Comparison of ENCODE assay signal across 16 cellular contexts in the genomic region with DNA sequence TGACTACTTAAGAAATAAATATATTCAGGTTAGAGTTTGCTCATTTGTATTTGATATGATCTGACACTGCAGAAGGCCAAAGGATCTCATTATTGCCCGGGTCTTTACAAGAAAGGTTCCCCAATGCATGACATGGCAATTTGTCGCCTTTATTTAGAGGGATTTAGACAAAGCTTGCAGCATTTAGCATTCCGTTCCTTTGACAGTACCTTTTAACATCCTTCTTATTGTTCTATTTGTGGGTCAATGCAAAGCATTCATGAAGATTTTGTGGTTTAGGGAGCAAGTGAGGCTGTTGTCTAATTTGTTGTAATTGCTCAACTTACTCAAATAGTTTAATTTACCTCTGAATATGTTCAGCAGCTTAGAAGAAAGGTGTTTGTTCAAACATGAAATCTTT.
"Had no signal": no experiment of that assay in that cellular context is flagged by ENCODE, and none has a peak within 500 bp of the region (broad histone marks: within the 10 kb centered on the region; RNA-seq: fewer than 3 reads in every experiment).

No MANE protein-coding gene starts in this region.

- H3K4me1 Mint-ChIP-seq: activated CD4-positive, alpha-beta T cell treated with anti-CD3 and anti-CD28 coated beads, Interleukin-2, amount 10 ng/mL, durations not matched to agents 24 days and 14 days; activated naive CD8-positive, alpha-beta T cell treated with anti-CD3 and anti-CD28 coated beads, Interleukin-2, amount 50 U/mL, for 24 hours; stimulated activated naive B cell treated with anti-CD40 and anti-IgM and Interleukin-4, amounts not matched to agents 10 μg/mL and 1 μg/mL and 100 μg/mL, for 72 hours had no signal

- ATAC-seq: activated naive CD8-positive, alpha-beta T cell treated with anti-CD3 and anti-CD28 coated beads, Interleukin-2, amount 50 U/mL, for 24 hours; right cardiac atrium; SK-N-SH treated with all-trans-retinoic acid at 6 μM for 48 hours; stimulated activated naive B cell treated with anti-CD40 and anti-IgM and Interleukin-4, amounts not matched to agents 10 μg/mL and 1 μg/mL and 100 μg/mL, for 72 hours had no signal

- DNase-seq: activated CD4-positive, alpha-beta T cell treated with anti-CD3 and anti-CD28 coated beads, Interleukin-2, amount 10 ng/mL, durations not matched to agents 24 days and 14 days; activated CD8-positive, alpha-beta memory T cell treated with anti-CD3 and anti-CD28 coated beads for 24 hours; activated naive CD4-positive, alpha-beta T cell treated with Interleukin-2 at 50 U/mL for 16 hours; activated naive CD8-positive, alpha-beta T cell treated with anti-CD3 and anti-CD28 coated beads, Interleukin-2, amount 50 U/mL, for 24 hours; cerebellar nuclear complex; dorsolateral prefrontal cortex; head of caudate nucleus; islet precursor cell; left ventricle myocardium inferior; right cardiac atrium; stimulated activated CD4-positive, alpha-beta T cell treated with anti-CD3 and anti-CD28 coated beads, Interleukin-2, amount 100 ng/mL, for 24 hours; stimulated activated naive B cell treated with anti-CD40 and anti-IgM and Interleukin-4, amounts not matched to agents 10 μg/mL and 1 μg/mL and 100 μg/mL, for 72 hours had no signal

- H3K27ac Mint-ChIP-seq: activated CD4-positive, alpha-beta T cell treated with anti-CD3 and anti-CD28 coated beads, Interleukin-2, amount 10 ng/mL, durations not matched to agents 24 days and 14 days; activated naive CD8-positive, alpha-beta T cell treated with anti-CD3 and anti-CD28 coated beads, Interleukin-2, amount 50 U/mL, for 24 hours; stimulated activated naive B cell treated with anti-CD40 and anti-IgM and Interleukin-4, amounts not matched to agents 10 μg/mL and 1 μg/mL and 100 μg/mL, for 72 hours; WTC11 had no signal

- H3K27me3 ChIP-seq: dorsolateral prefrontal cortex, foreskin keratinocyte, tibial nerve had no signal

- H3K36me3 ChIP-seq: left ventricle myocardium inferior, tibial nerve had no signal

- H3K4me3 ChIP-seq: dorsolateral prefrontal cortex, left ventricle myocardium inferior, tibial nerve had no signal

- H3K4me3 Mint-ChIP-seq: activated CD4-positive, alpha-beta T cell treated with anti-CD3 and anti-CD28 coated beads, Interleukin-2, amount 10 ng/mL, durations not matched to agents 24 days and 14 days; activated naive CD8-positive, alpha-beta T cell treated with anti-CD3 and anti-CD28 coated beads, Interleukin-2, amount 50 U/mL, for 24 hours; stimulated activated naive B cell treated with anti-CD40 and anti-IgM and Interleukin-4, amounts not matched to agents 10 μg/mL and 1 μg/mL and 100 μg/mL, for 72 hours; WTC11 had no signal

- H3K27ac ChIP-seq: dorsolateral prefrontal cortex, foreskin keratinocyte, left ventricle myocardium inferior, tibial nerve had no signal

- H3K36me3 Mint-ChIP-seq: stimulated activated naive B cell treated with anti-CD40 and anti-IgM and Interleukin-4, amounts not matched to agents 10 μg/mL and 1 μg/mL and 100 μg/mL, for 72 hours had no signal

- H3K27me3 Mint-ChIP-seq: activated CD4-positive, alpha-beta T cell treated with anti-CD3 and anti-CD28 coated beads, Interleukin-2, amount 10 ng/mL, durations not matched to agents 24 days and 14 days; activated naive CD8-positive, alpha-beta T cell treated with anti-CD3 and anti-CD28 coated beads, Interleukin-2, amount 50 U/mL, for 24 hours; stimulated activated naive B cell treated with anti-CD40 and anti-IgM and Interleukin-4, amounts not matched to agents 10 μg/mL and 1 μg/mL and 100 μg/mL, for 72 hours had no signal

- H3K4me1 ChIP-seq: left ventricle myocardium inferior had no signal
